ENCODE assay signal across 1 cellular context in genomic region chr16:58129097-58129936, GRCh38.
TF ChIP-seq lines count a peak whose summit lies in the region.

TSS of gene CFAP20 (minus strand) at chr16:58129381. CDS start at chr16:58129115, 266 bp downstream.

TF ChIP-seq in HepG2, 621 proteins besides CTCF, POLR2A, EP300 and RAD21 (continued from another document and continues in another):
- TF ChIP-seq RERE (CRISPR knock-in tag; IDR thresholded peaks at IDR 0.05; ENCODE audit: low read depth) (0 out of 2 replicates have a peak, but pooled peaks have one; percentile 39), ZC3H13 (CRISPR knock-in tag; IDR thresholded peaks at IDR 0.05) (0 out of 2 replicates have a peak, but pooled peaks have one; percentile 78), IKZF4 (CRISPR knock-in tag; IDR thresholded peaks at IDR 0.05; ENCODE audit: borderline replicate concordance, low read depth, not compliant biosample characterization) (peak; percentile 54), ZNF263 (CRISPR knock-in tag; IDR thresholded peaks at IDR 0.05) (peak; percentile 32; the same call in 1 of the 2 replicates), SMARCC2 (IDR thresholded peaks at IDR 0.05) (no peak), SYNCRIP (IDR thresholded peaks at IDR 0.05; ENCODE audit: insufficient read depth, low read depth, low read length) (no peak), ZNF446 (CRISPR knock-in tag; IDR thresholded peaks at IDR 0.05) (peak; percentile 76; the same call in 1 of the 2 replicates), TCF7L2 (IDR thresholded peaks at IDR 0.05; ENCODE audit: low read depth, low read length) (no peak), SOX6 (IDR thresholded peaks at IDR 0.05) (no peak), SOX6 (CRISPR knock-in tag; IDR thresholded peaks at IDR 0.05) (peak; percentile 88), RBM39 (IDR thresholded peaks at IDR 0.05; ENCODE audit: low read depth, low read length, poor library complexity, severe bottlenecking) (peak; percentile 98), NR2F6 (IDR thresholded peaks at IDR 0.05) (peak; percentile 61), NR2F6 (CRISPR knock-in tag; IDR thresholded peaks at IDR 0.05) (peak; percentile 51; the same call in 1 of the 2 replicates), ZBTB43 (CRISPR knock-in tag; conservative IDR thresholded peaks at IDR 0.05) (no peak; the same call in 1 of the 2 replicates), MYC (CRISPR knock-in tag; IDR thresholded peaks at IDR 0.05; ENCODE audit: borderline replicate concordance) (peak; percentile 98), ZNF512 (CRISPR knock-in tag; IDR thresholded peaks at IDR 0.05) (no peak), SRF (IDR thresholded peaks at IDR 0.05; ENCODE audit: low read depth, low read length) (no peak), DMTF1 (CRISPR knock-in tag; IDR thresholded peaks at IDR 0.05) (no peak), CCDC6 (CRISPR knock-in tag; IDR thresholded peaks at IDR 0.05) (peak; percentile 70), TGIF2 (CRISPR knock-in tag; IDR thresholded peaks at IDR 0.05) (peak; percentile 99), HINFP (CRISPR knock-in tag; IDR thresholded peaks at IDR 0.05; ENCODE audit: low read depth) (peak; percentile 93; the same call in 1 of the 2 replicates), ONECUT2 (CRISPR knock-in tag; IDR thresholded peaks at IDR 0.05) (0 out of 2 replicates have a peak, but pooled peaks have one; percentile 55), ZNF891 (CRISPR knock-in tag; IDR thresholded peaks at IDR 0.05) (peak; percentile 93), ZNF34 (CRISPR knock-in tag; IDR thresholded peaks at IDR 0.05; ENCODE audit: borderline replicate concordance) (peak; percentile 83; the same call in 1 of the 2 replicates), PRMT3 (CRISPR knock-in tag; IDR thresholded peaks at IDR 0.05; ENCODE audit: borderline replicate concordance, low read depth) (0 out of 2 replicates have a peak, but pooled peaks have one; percentile 80), HNRNPH1 (optimal IDR thresholded peaks at IDR 0.05; ENCODE audit: low read depth, low read length) (no peak), GABPA (IDR thresholded peaks at IDR 0.05; ENCODE audit: low read depth, low read length) (peak; percentile 79), GABPA (CRISPR knock-in tag; IDR thresholded peaks at IDR 0.05; ENCODE audit: low read depth) (peak; percentile 96), ZNF451 (CRISPR knock-in tag; IDR thresholded peaks at IDR 0.05) (0 out of 2 replicates have a peak, but pooled peaks have one; percentile 87), ARID4A (CRISPR knock-in tag; IDR thresholded peaks at IDR 0.05; ENCODE audit: borderline replicate concordance) (peak; percentile 99), HMG20B (CRISPR knock-in tag; conservative IDR thresholded peaks at IDR 0.05) (peak; percentile 75; the same call in 1 of the 2 replicates), NCOA2 (CRISPR knock-in tag; IDR thresholded peaks at IDR 0.05) (peak; percentile 57; the same call in 1 of the 2 replicates), NONO (IDR thresholded peaks at IDR 0.05) (no peak), NONO (CRISPR knock-in tag; conservative IDR thresholded peaks at IDR 0.05) (peak; percentile 89), MXD1 (CRISPR knock-in tag; IDR thresholded peaks at IDR 0.05) (peak; percentile 91), ZNF550 (CRISPR knock-in tag; IDR thresholded peaks at IDR 0.05; ENCODE audit: borderline replicate concordance) (no peak), PITX1 (CRISPR knock-in tag; IDR thresholded peaks at IDR 0.05) (peak; percentile 97), CENPT (CRISPR knock-in tag; IDR thresholded peaks at IDR 0.05; ENCODE audit: low read depth) (peak; percentile 52; the same call in 1 of the 2 replicates), POLR2G (IDR thresholded peaks at IDR 0.05; ENCODE audit: low read depth, low read length) (peak; percentile 96), NCOA1 (CRISPR knock-in tag; IDR thresholded peaks at IDR 0.05) (no peak), SSRP1 (CRISPR knock-in tag; IDR thresholded peaks at IDR 0.05) (no peak; the same call in 1 of the 2 replicates), ZNF691 (CRISPR knock-in tag; IDR thresholded peaks at IDR 0.05; ENCODE audit: borderline replicate concordance, low read depth) (peak; percentile 95; the same call in 1 of the 2 replicates)
